Comparison of ENCODE assay signal across 8 cellular contexts in genomic region chr19:2167896-2168618, GRCh38. TPM values are rescaled to one million over a fixed set of nuclear protein-coding genes. Genes with fewer than 3 reads are reported as not detected.
DNase-seq lines count a peak whose midpoint lies in the region; ATAC-seq lines count a peak whose summit lies in the region.

No MANE protein-coding gene starts in this region.

- intact Hi-C loops in activated CD4-positive, alpha-beta T cell treated with anti-CD3 and anti-CD28 coated beads for 36 hours (cut with DNase I, micrococcal nuclease) = loop anchor here in 1 of 2 experiments (10.0 kb wide), 1 partner anchor 617 kb away; the partner anchor contains the start of genes SGTA and THOP1
- intact Hi-C loops in left colon (cut with DNase I, micrococcal nuclease) = no loop called here

- POLR2A ChIA-PET in activated CD4-positive, alpha-beta T cell treated with anti-CD3 and anti-CD28 coated beads for 36 hours (lab: Charles Lee) = no interaction called here

- peak; percentile 28 for DNase-seq in activated CD4-positive, alpha-beta T cell treated with anti-CD3 and anti-CD28 coated beads for 36 hours
- no peak for DNase-seq in activated CD4-positive, alpha-beta T cell treated with anti-CD3 and anti-CD28 coated beads, Interleukin-2, amount 50 U/mL, for 4 hours
- DNase-seq in M059J (ENCODE audit: low read depth) = peak; percentile 78
- DNase-seq in anterior cingulate cortex (lab: John Stamatoyannopoulos, UW) = peak in 30 of 58 donors; percentile 7 to 53 (median 20)
- DNase-seq in left colon = peak; percentile 61 to 72
- DNase-seq in NCI-H510A treated with DMSO at 0.1 percent for 48 hours (lab: John Stamatoyannopoulos, UW) = no peak

- CTCF ChIA-PET in activated CD4-positive, alpha-beta T cell treated with anti-CD3 and anti-CD28 coated beads for 36 hours (lab: Charles Lee) = interaction anchor here (0.8 kb wide), 1 partner anchor 224 kb away, joined by 3 read pairs; no protein-coding TSS in a partner anchor

- H3K4me1 Mint-ChIP-seq in activated CD4-positive, alpha-beta T cell treated with anti-CD3 and anti-CD28 coated beads for 36 hours = peaks cover 66% of the 10 kb centered on the region

- H3K4me3 Mint-ChIP-seq in activated CD4-positive, alpha-beta T cell treated with anti-CD3 and anti-CD28 coated beads for 36 hours = peak overlapping the region; percentile 43

- H3K9me3 Mint-ChIP-seq in activated CD4-positive, alpha-beta T cell treated with anti-CD3 and anti-CD28 coated beads for 36 hours (ENCODE audit: low read depth) = no peaks in the 10 kb centered on the region

- H3K27ac ChIP-seq in temporal lobe (ENCODE audit: low read depth, low read length) = peak overlapping the region; percentile 84

- no peaks in the 10 kb centered on the region for H3K27me3 Mint-ChIP-seq in activated CD4-positive, alpha-beta T cell treated with anti-CD3 and anti-CD28 coated beads for 36 hours

- H3K36me3 Mint-ChIP-seq in activated CD4-positive, alpha-beta T cell treated with anti-CD3 and anti-CD28 coated beads for 36 hours (ENCODE audit: low read depth) = peaks cover 20% of the 10 kb centered on the region

- H3K27ac Mint-ChIP-seq in activated CD4-positive, alpha-beta T cell treated with anti-CD3 and anti-CD28 coated beads for 36 hours = peak overlapping the region; percentile 72

- no peak for ATAC-seq in activated CD4-positive, alpha-beta T cell treated with anti-CD3 and anti-CD28 coated beads for 36 hours
- ATAC-seq in left colon (no peak), GM21526 (IDR thresholded peaks at IDR 0.05; ENCODE audit: low FRiP score, unreplicated experiment) (no peak)

RNA-seq across cellular contexts. Expression of gene DOT1L, which starts 4.3 kb away (rescaled TPM):
- 10 to 100 TPM; 62.5 to 73.8 TPM for total RNA-seq in activated CD4-positive, alpha-beta T cell treated with anti-CD3 and anti-CD28 coated beads for 36 hours
- 4.1 and 11.0 TPM in 2 replicates for total RNA-seq in M059J (2014; rRNA removed; shearing (Covaris generic))
- total RNA-seq in left colon (10 to 100 TPM; 37.6 to 41.6 TPM), temporal lobe (8.1 TPM)

RNA-seq across cellular contexts. Expression of gene AP3D1, which starts 16.7 kb away (rescaled TPM):
- 100 to 1,000 TPM in 1 of 2 experiments, 10 to 100 TPM in 1; 82.7 to 105 TPM for total RNA-seq in activated CD4-positive, alpha-beta T cell treated with anti-CD3 and anti-CD28 coated beads for 36 hours
- total RNA-seq in M059J (2014; rRNA removed; shearing (Covaris generic)) = 61.0 and 93.3 TPM in 2 replicates
- 100 to 1,000 TPM in 1 of 2 donors, 10 to 100 TPM in 1; 99.4 to 123 TPM for total RNA-seq in left colon
- total RNA-seq in temporal lobe = 61.5 TPM

Comparison
In these comparisons a context has a peak if more than half of its experiments do, and no peak if none do; other contexts are left out.
1. DNase-seq: peak in activated CD4-positive, alpha-beta T cell treated with anti-CD3 and anti-CD28 coated beads for 36 hours (single experiment), M059J (single experiment), anterior cingulate cortex (30 of 58) and left colon (2 of 2); none in activated CD4-positive, alpha-beta T cell treated with anti-CD3 and anti-CD28 coated beads, Interleukin-2, amount 50 U/mL, for 4 hours (0 of 2) and NCI-H510A treated with DMSO at 0.1 percent for 48 hours (single experiment).